In genomic region chr6:26033942-26034354, GRCh38 we compare ENCODE assay signal across 8 cellular contexts. TPM values are rescaled to one million over a fixed set of nuclear protein-coding genes. Genes with fewer than 3 reads are reported as not detected.
DNase-seq lines count a peak whose midpoint lies in the region; ATAC-seq, FAIRE-seq and TF ChIP-seq lines count a peak whose summit lies in the region.

No MANE protein-coding gene starts in this region.

- H3K27ac ChIP-seq in RWPE1 (peak overlapping the region; percentile 99), duodenal mucosa (ENCODE audit: low read depth, low read length) (peak overlapping the region; percentile 94), muscle layer of colon (ENCODE audit: low read depth, low read length) (peak overlapping the region; percentile 83), vagina (peak overlapping the region; percentile 77)

- peak overlapping the region; percentile 100 for H3K27ac Mint-ChIP-seq in Caco-2 (ENCODE audit: unreplicated experiment)

- CTCF ChIA-PET in Caco-2 (lab: Charles Lee), result no interaction called here
- CTCF ChIA-PET in RWPE1 (lab: Yijun Ruan, JAX), result interaction anchor here (0.7 kb wide), 3 partner anchors 30 to 1379 kb away, joined by 3 to 5 read pairs (median 3); no protein-coding TSS in a partner anchor

- H3K9ac ChIP-seq in duodenal mucosa (ENCODE audit: low read depth in 1 of 2, low read length in 2 of 2) (peak overlapping the region; percentile 58 to 76), muscle layer of colon (ENCODE audit: low read length) (no peak overlapping the region)

- H3K4me3 Mint-ChIP-seq in Caco-2 (ENCODE audit: unreplicated experiment), result peak overlapping the region; percentile 87

- FAIRE-seq in H54 (lab: Jason Lieb, UNC), result no peak

- no peak for DNase-seq in Caco-2
- DNase-seq in RWPE1 (ENCODE audit: low spot score), result no peak
- no peak for DNase-seq in vagina (ENCODE audit: extremely low spot score in 2 of 2)
- no peak for DNase-seq in H54 (ENCODE audit: insufficient read length, low spot score)
- DNase-seq in NCI-H2196 treated with DMSO at 0.1 percent for 48 hours (lab: John Stamatoyannopoulos, UW; ENCODE audit: unreplicated experiment), result no peak

- POLR2A ChIA-PET in Caco-2 (lab: Charles Lee) (interaction anchor here (3.1 to 4.6 kb wide), 3 partner anchors 23 to 124 kb away, joined by 29 to 79 read pairs (median 56); a partner anchor contains a TSS), RWPE1 (lab: Yijun Ruan, JAX; ENCODE audit: low non-redundant PET) (interaction anchor here (3.2 kb wide), 1 partner anchor 11 kb away, joined by 33 read pairs; a partner anchor contains a TSS)

- peaks cover 50% of the 10 kb centered on the region for H3K36me3 Mint-ChIP-seq in Caco-2 (ENCODE audit: insufficient read depth, unreplicated experiment)

- TF ChIP-seq CTCF in Caco-2 (IDR thresholded peaks at IDR 0.05; ENCODE audit: insufficient read depth in 1 of 2, low read depth in 1 of 2, low read length in 1 of 2, severe bottlenecking in 1 of 2, unreplicated experiment in 1 of 2) (no peak), RWPE1 (conservative IDR thresholded peaks at IDR 0.05; ENCODE audit: low read depth) (no peak), vagina (IDR thresholded peaks at IDR 0.05) (no peak)

- no peak for ATAC-seq in HG03097 (IDR thresholded peaks at IDR 0.05; ENCODE audit: low FRiP score, unreplicated experiment)

- TSS peak; percentile 82 for BruUV-seq in Caco-2 (replicated peaks; lab: Mats Ljungman, UMichigan)

- no peaks in the 10 kb centered on the region for H3K36me3 ChIP-seq in Caco-2 (ENCODE audit: control insufficient read depth, insufficient read depth, low read length)
- H3K36me3 ChIP-seq in duodenal mucosa (ENCODE audit: control insufficient read depth in 1 of 2, insufficient read depth in 2 of 2, low read length in 2 of 2), result no peaks in the 10 kb centered on the region
- no peaks in the 10 kb centered on the region for H3K36me3 ChIP-seq in muscle layer of colon (ENCODE audit: insufficient read depth, low read length)
- no peaks in the 10 kb centered on the region for H3K36me3 ChIP-seq in vagina

- TF ChIP-seq POLR2A in vagina (IDR thresholded peaks at IDR 0.05), result no peak
- no peak for TF ChIP-seq POLR2A in H54 (IDR thresholded peaks at IDR 0.05; ENCODE audit: low read depth, low read length)

- intact Hi-C loops in Caco-2 (cut with micrococcal nuclease; ENCODE audit: unreplicated experiment) (loop anchor here (1.0 to 2.0 kb wide), 3 partner anchors 21 to 123 kb away; a partner anchor contains a TSS), vagina (cut with DNase I) (no loop called here)

- H3K4me3 ChIP-seq in Caco-2 (ENCODE audit: low read depth, low read length), result no peak overlapping the region
- peak overlapping the region; percentile 75 to 86 for H3K4me3 ChIP-seq in duodenal mucosa (ENCODE audit: low read depth in 1 of 2, low read length in 2 of 2)
- H3K4me3 ChIP-seq in muscle layer of colon (ENCODE audit: low read depth in 1 of 2, low read length in 2 of 2), result peak overlapping the region; percentile 2 to 73
- H3K4me3 ChIP-seq in vagina, result peak overlapping the region; percentile 50 to 61

- H3K9me3 ChIP-seq in Caco-2 (no peaks in the 10 kb centered on the region), duodenal mucosa (ENCODE audit: control insufficient read depth in 1 of 2, low read length in 2 of 2) (no peaks in the 10 kb centered on the region), muscle layer of colon (ENCODE audit: low read length) (no peaks in the 10 kb centered on the region), vagina (no peaks in the 10 kb centered on the region)

- peaks cover 36% of the 10 kb centered on the region for H3K4me1 Mint-ChIP-seq in Caco-2 (ENCODE audit: low read depth, unreplicated experiment)

- no peaks in the 10 kb centered on the region for H3K27me3 Mint-ChIP-seq in Caco-2 (ENCODE audit: insufficient read depth, unreplicated experiment)

- H3K4me1 ChIP-seq in Caco-2 (no peaks in the 10 kb centered on the region; the same call in 1 of the 2 replicates), duodenal mucosa (ENCODE audit: control insufficient read depth in 1 of 2, insufficient read depth in 2 of 2, low read length in 2 of 2) (peaks cover 13 to 15% of the 10 kb centered on the region in 2 donors), muscle layer of colon (ENCODE audit: insufficient read depth, low read length) (peaks cover 15% of the 10 kb centered on the region), vagina (peaks cover 22% of the 10 kb centered on the region)

- no peaks in the 10 kb centered on the region for H3K27me3 ChIP-seq in Caco-2 (replicated peaks; ENCODE audit: control insufficient read depth, insufficient read depth, low read length)
- no peaks in the 10 kb centered on the region for H3K27me3 ChIP-seq in duodenal mucosa (ENCODE audit: control insufficient read depth in 1 of 2, insufficient read depth in 2 of 2, low read length in 2 of 2)
- no peaks in the 10 kb centered on the region for H3K27me3 ChIP-seq in muscle layer of colon (ENCODE audit: control insufficient read depth in 1 of 2, insufficient read depth in 2 of 2, low read length in 2 of 2)
- no peaks in the 10 kb centered on the region for H3K27me3 ChIP-seq in vagina

- no peaks in the 10 kb centered on the region for H3K9me3 Mint-ChIP-seq in Caco-2 (ENCODE audit: unreplicated experiment)

RNA-seq across cellular contexts. Expression of gene HFE, which starts 53.3 kb away (rescaled TPM):
- total RNA-seq in Caco-2 (2022), result 5.7 and 7.4 TPM in 2 replicates
- total RNA-seq in vagina, result 7.6 TPM
